ENCODE assay signal across 8 cellular contexts in the genomic region with DNA sequence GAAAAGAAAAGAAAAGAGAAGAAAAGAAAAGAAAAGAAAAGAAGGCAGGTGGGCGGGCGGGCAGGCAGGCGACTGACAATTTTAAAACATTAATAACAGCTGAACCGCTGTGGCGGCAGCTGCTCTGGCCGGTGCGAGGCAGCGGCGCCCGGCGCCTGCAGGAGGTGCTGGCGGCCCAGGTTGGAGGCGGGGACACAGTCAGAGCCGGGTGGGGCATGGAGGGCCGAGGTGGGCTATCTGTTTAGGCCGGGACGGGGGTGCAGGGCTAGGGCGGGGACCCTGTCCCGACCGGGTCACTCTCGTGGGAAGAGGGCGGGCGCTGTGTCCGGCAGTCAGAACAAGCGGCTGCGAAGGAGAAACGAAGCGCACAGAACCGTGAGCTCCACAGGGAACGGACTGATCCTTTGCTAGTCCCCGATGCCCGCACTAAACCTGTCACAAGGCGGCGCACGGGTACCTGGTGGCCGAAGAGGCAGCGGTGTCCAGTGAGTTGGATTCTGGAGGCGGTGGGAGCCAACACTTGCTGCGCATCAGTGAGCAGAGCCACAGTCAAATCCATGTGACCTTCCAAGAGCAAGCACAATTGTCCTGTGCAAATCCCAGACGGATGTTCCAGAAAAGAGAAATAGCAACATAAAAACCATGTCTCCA.
DNase-seq lines count a peak whose midpoint lies in the region; ATAC-seq and TF ChIP-seq lines count a peak whose summit lies in the region.

No MANE protein-coding gene starts in this region.

- peak; percentile 74 for DNase-seq in DMS153 (lab: John Stamatoyannopoulos, UW)
- DNase-seq in activated T-helper 1 cell treated with anti-CD3 and anti-CD28 coated beads, Interleukin-2, amount 50 U/mL, for 16 hours (ENCODE audit: low read depth in 1 of 2, low spot score in 1 of 2), result peak; percentile 5
- peak; percentile 35 for DNase-seq in fibroblast of gingiva (ENCODE audit: low read depth)
- peak in 5 of 6 experiments; percentile 8 to 40 (median 30) for DNase-seq in stimulated activated naive CD4-positive, alpha-beta T cell (lab: John Stamatoyannopoulos, UW)

- H3K4me2 ChIP-seq in OCI-LY3 (ENCODE audit: low read length), result peak overlapping the region; percentile 81

- H3K4me3 ChIP-seq in HUES48 (ENCODE audit: low read depth, low read length), result peak overlapping the region; percentile 77
- peak overlapping the region; percentile 89 for H3K4me3 ChIP-seq in OCI-LY3 (ENCODE audit: low read length)
- H3K4me3 ChIP-seq in muscle layer of duodenum (ENCODE audit: low read depth in 1 of 2, low read length in 2 of 2), result peak overlapping the region; percentile 54 to 59

- H3K27me3 ChIP-seq in HUES48 (ENCODE audit: control insufficient read depth, insufficient read depth, low read length), result no peaks in the 10 kb centered on the region
- no peaks in the 10 kb centered on the region for H3K27me3 ChIP-seq in OCI-LY3 (ENCODE audit: low read depth, low read length)
- H3K27me3 ChIP-seq in muscle layer of duodenum (ENCODE audit: low read depth, low read length), result no peaks in the 10 kb centered on the region

- no peaks in the 10 kb centered on the region for H4K20me1 ChIP-seq in OCI-LY3 (ENCODE audit: insufficient read depth, low read length)

- H2AFZ ChIP-seq in OCI-LY3 (ENCODE audit: low read depth, low read length), result peak overlapping the region; percentile 79

- TF ChIP-seq CTCF in OCI-LY3 (IDR thresholded peaks at IDR 0.05; ENCODE audit: low read depth, low read length), result peak; percentile 54

- H3K36me3 ChIP-seq in HUES48 (ENCODE audit: control insufficient read depth, insufficient read depth, low read length) (no peaks in the 10 kb centered on the region), OCI-LY3 (replicated peaks; ENCODE audit: low read depth, low read length) (no peaks in the 10 kb centered on the region), muscle layer of duodenum (ENCODE audit: control insufficient read depth in 1 of 2, insufficient read depth in 2 of 2, low read length in 2 of 2) (no peaks in the 10 kb centered on the region)

- peak; percentile 98 for ATAC-seq in GM21526 (IDR thresholded peaks at IDR 0.05; ENCODE audit: low FRiP score, unreplicated experiment)

- H3K27ac ChIP-seq in HUES48 (ENCODE audit: low read depth, low read length) (peak overlapping the region; percentile 42), OCI-LY3 (ENCODE audit: low read length) (no peak overlapping the region), muscle layer of duodenum (ENCODE audit: low read length) (peak overlapping the region; percentile 39)

- H3K9me3 ChIP-seq in HUES48 (ENCODE audit: control insufficient read depth, insufficient read depth, low read length) (no peaks in the 10 kb centered on the region), OCI-LY3 (ENCODE audit: insufficient read depth, low read length) (no peaks in the 10 kb centered on the region), muscle layer of duodenum (ENCODE audit: control insufficient read depth in 1 of 2, low read length in 2 of 2) (no peaks in the 10 kb centered on the region)

- H3K4me1 ChIP-seq in HUES48 (ENCODE audit: control insufficient read depth, insufficient read depth, low read length) (no peaks in the 10 kb centered on the region), OCI-LY3 (ENCODE audit: low read length) (peaks cover 3% of the 10 kb centered on the region; the same call in 1 of the 2 replicates), muscle layer of duodenum (ENCODE audit: control insufficient read depth in 1 of 2, insufficient read depth in 2 of 2, low read length in 2 of 2) (no peaks in the 10 kb centered on the region)

- H3K79me2 ChIP-seq in OCI-LY3 (ENCODE audit: low read length), result no peaks in the 10 kb centered on the region

- H3K9ac ChIP-seq in HUES48 (ENCODE audit: low read depth, low read length) (peak overlapping the region; percentile 40; the same call in 1 of the 2 replicates), OCI-LY3 (ENCODE audit: low read length) (peak overlapping the region; percentile 59)

Comparison
In these comparisons a context has a peak if more than half of its experiments do, and no peak if none do; other contexts are left out.
1. DNase-seq: peak in every context shown above with its lines; median percentile 74 in DMS153; 35 in fibroblast of gingiva; 30 in stimulated activated naive CD4-positive, alpha-beta T cell; 5 in activated T-helper 1 cell treated with anti-CD3 and anti-CD28 coated beads, Interleukin-2, amount 50 U/mL, for 16 hours.